Comparison of ENCODE assay signal across 8 cellular contexts in genomic region chr4:25861422-25861926, GRCh38. TPM values are rescaled to one million over a fixed set of nuclear protein-coding genes. Genes with fewer than 3 reads are reported as not detected.
DNase-seq lines count a peak whose midpoint lies in the region; ATAC-seq and TF ChIP-seq lines count a peak whose summit lies in the region.

No MANE protein-coding gene starts in this region.

- H3K36me3 ChIP-seq in duodenal mucosa (ENCODE audit: control insufficient read depth in 1 of 2, insufficient read depth in 2 of 2, low read length in 2 of 2) (no peaks in the 10 kb centered on the region), neural progenitor cell (no peaks in the 10 kb centered on the region), gastroesophageal sphincter (no peaks in the 10 kb centered on the region)

- peaks cover 25% of the 10 kb centered on the region for H3F3A ChIP-seq in neural progenitor cell (ENCODE audit: low read depth)

- no peaks in the 10 kb centered on the region for H3K27me3 Mint-ChIP-seq in Calu3 (ENCODE audit: unreplicated experiment)
- H3K27me3 Mint-ChIP-seq in neural progenitor cell (ENCODE audit: insufficient read depth, low read depth): peaks cover 8% of the 10 kb centered on the region

- H3K27ac Mint-ChIP-seq in Calu3 (ENCODE audit: unreplicated experiment) (peak overlapping the region; percentile 92), neural progenitor cell (no peak overlapping the region)

- intact Hi-C loops in Calu3 (cut with micrococcal nuclease; ENCODE audit: unreplicated experiment): no loop called here

- H3K4me1 Mint-ChIP-seq in Calu3 (ENCODE audit: low read depth, unreplicated experiment) (peaks cover 60% of the 10 kb centered on the region), neural progenitor cell (peaks cover 31% of the 10 kb centered on the region)

- no peak for TF ChIP-seq POLR2A in NB4 (IDR thresholded peaks at IDR 0.05; ENCODE audit: extremely low read depth, insufficient read length)
- TF ChIP-seq POLR2A in gastroesophageal sphincter (IDR thresholded peaks at IDR 0.05): no peak

- no peak for ATAC-seq in gastroesophageal sphincter
- no peak for ATAC-seq in HG03039 (IDR thresholded peaks at IDR 0.05; ENCODE audit: unreplicated experiment)

- peak overlapping the region; percentile 97 for H3K4me3 Mint-ChIP-seq in Calu3 (ENCODE audit: low read depth, unreplicated experiment)
- peak overlapping the region; percentile 94 for H3K4me3 Mint-ChIP-seq in neural progenitor cell

- H3K36me3 Mint-ChIP-seq in Calu3 (ENCODE audit: insufficient read depth, unreplicated experiment) (peaks cover 40% of the 10 kb centered on the region), neural progenitor cell (peaks cover 2% of the 10 kb centered on the region)

- BruUV-seq in Calu3 (replicated peaks; lab: Mats Ljungman, UMichigan): TSS peak; percentile 33

- peak overlapping the region; percentile 96 for H3K4me2 ChIP-seq in neural progenitor cell

- peaks cover 41% of the 10 kb centered on the region for H3K79me2 ChIP-seq in neural progenitor cell (ENCODE audit: low read depth)

- CTCF ChIA-PET in Calu3 (lab: Charles Lee): interaction anchor here (0.7 kb wide), 1 partner anchor 363 kb away, joined by 4 read pairs; no protein-coding TSS in a partner anchor

- DNase-seq in Calu3: no peak
- peak; percentile 58 for DNase-seq in NB4 (ENCODE audit: low read depth)
- no peak for DNase-seq in neural progenitor cell (ENCODE audit: low spot score)
- DNase-seq in NCI-H82 treated with DMSO at 0.1 percent for 48 hours (lab: John Stamatoyannopoulos, UW; ENCODE audit: unreplicated experiment): no peak
- DNase-seq in NCI-H526 treated with DMSO at 0.1 percent for 48 hours (lab: John Stamatoyannopoulos, UW): no peak

- peak overlapping the region; percentile 48 for H3K4me3 ChIP-seq in NB4 (ENCODE audit: low read depth, low read length)
- peak overlapping the region; percentile 78 to 84 for H3K4me3 ChIP-seq in duodenal mucosa (ENCODE audit: low read depth in 1 of 2, low read length in 2 of 2)
- H3K4me3 ChIP-seq in neural progenitor cell: peak overlapping the region; percentile 94
- peak overlapping the region in 1 of 2 donors; percentile 74 for H3K4me3 ChIP-seq in gastroesophageal sphincter

- H3K9me3 ChIP-seq in duodenal mucosa (ENCODE audit: control insufficient read depth in 1 of 2, low read length in 2 of 2) (no peaks in the 10 kb centered on the region), neural progenitor cell (ENCODE audit: low read depth) (no peaks in the 10 kb centered on the region), gastroesophageal sphincter (no peaks in the 10 kb centered on the region)

- 54 to 61% methylated on average over 4 of the region's 4 CpGs for WGBS in gastroesophageal sphincter (ENCODE audit: low coverage in 1 of 2), 2 donors

- H3K27ac ChIP-seq in duodenal mucosa (ENCODE audit: low read depth, low read length): peak overlapping the region; percentile 79
- no peak overlapping the region for H3K27ac ChIP-seq in neural progenitor cell
- no peak overlapping the region for H3K27ac ChIP-seq in gastroesophageal sphincter

- TF ChIP-seq CTCF in Calu3 (IDR thresholded peaks at IDR 0.05; ENCODE audit: unreplicated experiment) (no peak), NB4 (IDR thresholded peaks at IDR 0.05; ENCODE audit: low read depth, low read length) (no peak), neural progenitor cell (IDR thresholded peaks at IDR 0.05) (no peak), gastroesophageal sphincter (IDR thresholded peaks at IDR 0.05) (no peak)

- peaks cover 8% of the 10 kb centered on the region for H4K20me1 ChIP-seq in neural progenitor cell (ENCODE audit: low read depth)

- H3K9me3 Mint-ChIP-seq in Calu3 (ENCODE audit: low read depth, unreplicated experiment): no peaks in the 10 kb centered on the region
- H3K9me3 Mint-ChIP-seq in neural progenitor cell: no peaks in the 10 kb centered on the region

- peaks cover 62 to 63% of the 10 kb centered on the region in 2 donors for H3K4me1 ChIP-seq in duodenal mucosa (ENCODE audit: control insufficient read depth in 1 of 2, insufficient read depth in 2 of 2, low read length in 2 of 2)
- H3K4me1 ChIP-seq in neural progenitor cell: peaks cover 31% of the 10 kb centered on the region
- peaks cover 0 to 26% (median 2%) of the 10 kb centered on the region in 3 donors for H3K4me1 ChIP-seq in gastroesophageal sphincter

- H3K9ac ChIP-seq in duodenal mucosa (ENCODE audit: low read depth in 1 of 2, low read length in 2 of 2) (peak overlapping the region; percentile 86 to 88), neural progenitor cell (no peak overlapping the region)

- H2AFZ ChIP-seq in neural progenitor cell (replicated peaks): peak overlapping the region; percentile 85

- TF ChIP-seq EP300 in gastroesophageal sphincter (IDR thresholded peaks at IDR 0.05): no peak

- no peaks in the 10 kb centered on the region for H3K27me3 ChIP-seq in duodenal mucosa (ENCODE audit: control insufficient read depth in 1 of 2, insufficient read depth in 2 of 2, low read length in 2 of 2)
- H3K27me3 ChIP-seq in neural progenitor cell: peaks cover 24% of the 10 kb centered on the region
- H3K27me3 ChIP-seq in gastroesophageal sphincter: peaks cover 44% of the 10 kb centered on the region

RNA-seq across cellular contexts. Expression of gene SEL1L3, which starts 1.3 kb away (rescaled TPM):
- total RNA-seq in Calu3 (2022) (116 and 120 TPM in 2 replicates), neural progenitor cell (ENCODE audit: low replicate concordance) (49.6 and 87.2 TPM in 2 replicates), gastroesophageal sphincter (10 to 100 TPM in 1 of 4 donors, 1 to 10 TPM in 3; 2.2 to 29.8 (median 5.4) TPM)

RNA-seq across cellular contexts. Expression of gene SMIM20, which starts 52.5 kb away (rescaled TPM):
- total RNA-seq in Calu3 (2022): 21.0 and 23.2 TPM in 2 replicates
- 51.7 and 57.5 TPM in 2 replicates for total RNA-seq in neural progenitor cell (ENCODE audit: low replicate concordance)
- total RNA-seq in gastroesophageal sphincter: 10 to 100 TPM; 26.5 to 44.2 (median 34.8) TPM
